ENCODE assay signal across 11 cellular contexts in the genomic region with DNA sequence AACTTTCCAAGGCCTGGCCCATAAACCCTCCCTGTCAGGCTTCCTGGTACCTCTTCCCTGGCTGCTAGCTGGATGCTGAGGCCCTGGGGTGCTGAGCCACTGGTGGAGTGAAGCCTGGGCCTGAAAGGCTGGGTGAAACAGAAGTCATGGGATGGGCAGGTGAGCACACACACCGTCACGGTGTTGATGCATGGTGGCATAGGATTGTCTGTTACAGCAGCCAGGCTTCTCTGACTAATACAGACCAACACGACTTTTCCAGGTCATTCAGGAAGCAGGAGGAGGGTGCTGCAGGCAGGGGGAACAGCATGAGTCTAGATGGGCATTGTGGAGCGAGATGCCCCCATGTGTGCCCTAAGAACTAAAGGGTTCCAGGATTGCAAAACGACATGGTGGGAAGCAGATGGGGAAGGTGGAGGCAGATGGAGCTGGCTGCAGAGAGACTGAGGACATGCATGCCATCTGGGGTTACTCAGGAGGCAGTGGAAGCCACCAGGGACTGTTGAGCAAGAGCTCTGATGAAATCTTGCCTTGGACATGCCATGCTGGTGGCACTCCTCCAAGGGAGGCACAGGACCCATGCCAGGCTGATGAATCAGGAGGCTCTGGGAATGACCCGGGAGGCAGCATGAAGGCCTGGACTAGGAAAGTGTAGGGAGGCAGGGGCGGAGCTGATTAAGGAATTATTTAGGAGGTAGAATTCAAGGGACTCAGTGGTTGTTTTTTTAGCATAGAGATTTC.
DNase-seq lines count a peak whose midpoint lies in the region; ATAC-seq and TF ChIP-seq lines count a peak whose summit lies in the region.
"Had no signal": no experiment of that assay in that cellular context is flagged by ENCODE, and none has a peak within 500 bp of the region (broad histone marks: within the 10 kb centered on the region; RNA-seq: fewer than 3 reads in every experiment).

No MANE protein-coding gene starts in this region.

- no peak overlapping the region for H3K27ac ChIP-seq in right cardiac atrium (ENCODE audit: low read length)
- H3K27ac ChIP-seq: thyroid gland had no signal

- H3K9me3 ChIP-seq in right cardiac atrium (ENCODE audit: control insufficient read depth, low read length) (no peaks in the 10 kb centered on the region), HAP-1 (no peaks in the 10 kb centered on the region)
- H3K9me3 ChIP-seq: thyroid gland had no signal

- H3K4me3 ChIP-seq in right cardiac atrium (ENCODE audit: low read length) (no peak overlapping the region), HAP-1 (no peak overlapping the region)
- H3K4me3 ChIP-seq: thyroid gland had no signal

- DNase-seq in right cardiac atrium (peak in 1 of 3 donors; percentile 39), cardiac septum (ENCODE audit: low spot score) (no peak), foreskin melanocyte (peak; percentile 17), GM19240 (ENCODE audit: insufficient read length, low spot score) (no peak), HAP-1 (ENCODE audit: low spot score in 2 of 2) (no peak), NCI-H1930 (lab: John Stamatoyannopoulos, UW) (no peak), retina (no peak)
- DNase-seq: stimulated activated CD4-positive, alpha-beta T cell treated with anti-CD3 and anti-CD28 coated beads, Interleukin-4, amount 100 ng/mL, for 1 hour; T-cell; thyroid gland had no signal

- WGBS in right cardiac atrium, result 79% methylated on average over 7 of the region's 7 CpGs

- intact Hi-C loops in right cardiac atrium (cut with DNase I), result no loop called here
- intact Hi-C loops in cardiac septum (cut with DNase I), result no loop called here

- ATAC-seq in right cardiac atrium, result peak; percentile 34 to 38
- ATAC-seq in SK-N-SH treated with all-trans-retinoic acid at 6 μM for 48 hours, result no peak
- ATAC-seq: T-cell had no signal

- H3K27me3 ChIP-seq in right cardiac atrium (ENCODE audit: control insufficient read depth, insufficient read depth) (no peaks in the 10 kb centered on the region), HAP-1 (ENCODE audit: low read depth) (no peaks in the 10 kb centered on the region)
- H3K27me3 ChIP-seq: thyroid gland had no signal

- H3K36me3 ChIP-seq in HAP-1 (replicated peaks), result no peaks in the 10 kb centered on the region
- H3K36me3 ChIP-seq: thyroid gland had no signal

- in situ Hi-C loops in HAP-1 (cut with MboI; ENCODE audit: low sequenced_read_pairs), result no loop called here

- no peaks in the 10 kb centered on the region for H3K4me1 ChIP-seq in right cardiac atrium (ENCODE audit: control insufficient read depth, insufficient read depth, low read length)
- H3K4me1 ChIP-seq in HAP-1, result no peaks in the 10 kb centered on the region
- H3K4me1 ChIP-seq: thyroid gland had no signal

TF ChIP-seq in SK-N-SH treated with all-trans-retinoic acid at 6 μM for 48 hours, 23 proteins besides CTCF, POLR2A, EP300 and RAD21:
- TF ChIP-seq ISL1 (CRISPR knock-in tag; IDR thresholded peaks at IDR 0.05) (0 out of 2 replicates have a peak, but pooled peaks have one; percentile 30), ESRRG (CRISPR knock-in tag; IDR thresholded peaks at IDR 0.05) (no peak)
